ENCODE assay signal across 8 cellular contexts in genomic region chr17:47650525-47651522, GRCh38. TPM values are rescaled to one million over a fixed set of nuclear protein-coding genes. Genes with fewer than 3 reads are reported as not detected.
A peak's percentile ranks its signal among the peaks of the same experiment; 100 is the strongest.
DNase-seq lines count a peak whose midpoint lies in the region; ATAC-seq and TF ChIP-seq lines count a peak whose summit lies in the region.

No MANE protein-coding gene starts in this region.

- no peak for TF ChIP-seq CTCF in HL-60 (IDR thresholded peaks at IDR 0.05; ENCODE audit: insufficient read depth, low read length)
- no peak for TF ChIP-seq CTCF in lung (IDR thresholded peaks at IDR 0.05; ENCODE audit: control extremely low read depth, extremely low read depth)

- H3K4me1 ChIP-seq in BLaER1 treated with 17β-estradiol and CSF1 and Interleukin-3, amounts not matched to agents 10 nM and 100 nM: peaks cover 53 to 81% (median 74%) of the 10 kb centered on the region in 10 experiments
- H3K4me1 ChIP-seq in ectodermal cell (ENCODE audit: control insufficient read depth, insufficient read depth, low read length) (peaks cover 5% of the 10 kb centered on the region), lung (ENCODE audit: control insufficient read depth in 2 of 2, insufficient read depth in 2 of 2, low read length in 2 of 2) (peaks cover 0 to 1% of the 10 kb centered on the region in 2 donors)

- no peaks in the 10 kb centered on the region for H3K27me3 ChIP-seq in BLaER1 treated with 17β-estradiol and CSF1 and Interleukin-3, amounts not matched to agents 10 nM and 100 nM
- H3K27me3 ChIP-seq in HL-60 (ENCODE audit: insufficient read depth, poor library complexity, severe bottlenecking) (no peaks in the 10 kb centered on the region), ectodermal cell (ENCODE audit: control insufficient read depth, insufficient read depth, low read length, poor library complexity, severe bottlenecking) (no peaks in the 10 kb centered on the region), lung (ENCODE audit: control insufficient read depth, insufficient read depth) (no peaks in the 10 kb centered on the region)

- DNase-seq in HL-60 (ENCODE audit: low read depth in 1 of 2, low spot score in 1 of 2) (peak; percentile 92 to 97), NCI-H82 treated with DMSO at 0.1 percent for 48 hours (lab: John Stamatoyannopoulos, UW; ENCODE audit: unreplicated experiment) (peak; percentile 92), lung (ENCODE audit: low spot score) (peak; percentile 95)
- peak; percentile 95 for DNase-seq in activated CD8-positive, alpha-beta T cell treated with anti-CD3 and anti-CD28 coated beads, Interleukin-2, amount 10 ng/mL, durations not matched to agents 7 days and 5 days
- peak; percentile 80 to 86 (median 85) for DNase-seq in stimulated activated CD4-positive, alpha-beta T cell treated with anti-CD3 and anti-CD28 coated beads, TNF-alpha, amount 100 ng/mL, for 1 hour (ENCODE audit: low read depth in 3 of 3, low spot score in 1 of 3)

- peaks cover 43 to 52% (median 45%) of the 10 kb centered on the region in 11 experiments for H4K20me1 ChIP-seq in BLaER1 treated with 17β-estradiol and CSF1 and Interleukin-3, amounts not matched to agents 10 nM and 100 nM

- peak overlapping the region; percentile 97 for H3K4me3 Mint-ChIP-seq in activated CD8-positive, alpha-beta T cell treated with anti-CD3 and anti-CD28 coated beads, Interleukin-2, amount 10 ng/mL, durations not matched to agents 7 days and 5 days

- H3K27ac ChIP-seq in BLaER1 treated with 17β-estradiol and CSF1 and Interleukin-3, amounts not matched to agents 10 nM and 100 nM: peak overlapping the region; percentile 23 to 98 (median 92); a peak in 21 of 22 replicates
- H3K27ac ChIP-seq in HL-60 (replicated peaks) (peak overlapping the region; percentile 90), ectodermal cell (ENCODE audit: insufficient read depth, low read depth, low read length, poor library complexity, severe bottlenecking) (peak overlapping the region; percentile 62), lung (ENCODE audit: low read depth in 1 of 2, low read length in 1 of 2) (peak overlapping the region; percentile 62 to 88)

- peak overlapping the region; percentile 79 to 99 (median 90) for H3K4me2 ChIP-seq in BLaER1 treated with 17β-estradiol and CSF1 and Interleukin-3, amounts not matched to agents 10 nM and 100 nM

- peak; percentile 44 for ATAC-seq in GM19395 (IDR thresholded peaks at IDR 0.05; ENCODE audit: unreplicated experiment)
- ATAC-seq in activated CD8-positive, alpha-beta T cell treated with anti-CD3 and anti-CD28 coated beads, Interleukin-2, amount 10 ng/mL, durations not matched to agents 7 days and 5 days: peak; percentile 48
- peak; percentile 76 for ATAC-seq in lung (ENCODE audit: insufficient read depth, low FRiP score)

- H3K4me1 Mint-ChIP-seq in activated CD8-positive, alpha-beta T cell treated with anti-CD3 and anti-CD28 coated beads, Interleukin-2, amount 10 ng/mL, durations not matched to agents 7 days and 5 days (ENCODE audit: low read depth): peaks cover 56% of the 10 kb centered on the region

- H3K4me3 ChIP-seq in BLaER1 treated with 17β-estradiol and CSF1 and Interleukin-3, amounts not matched to agents 10 nM and 100 nM: peak overlapping the region; percentile 62 to 92 (median 78)
- H3K4me3 ChIP-seq in HL-60 (replicated peaks; ENCODE audit: insufficient read depth, low read length) (peak overlapping the region; percentile 77), ectodermal cell (ENCODE audit: insufficient read depth, low read depth, low read length) (peak overlapping the region; percentile 86), lung (peak overlapping the region; percentile 72)

- H3K9me3 Mint-ChIP-seq in activated CD8-positive, alpha-beta T cell treated with anti-CD3 and anti-CD28 coated beads, Interleukin-2, amount 10 ng/mL, durations not matched to agents 7 days and 5 days (ENCODE audit: insufficient read depth): no peaks in the 10 kb centered on the region

- H3K9ac ChIP-seq in BLaER1 treated with 17β-estradiol and CSF1 and Interleukin-3, amounts not matched to agents 10 nM and 100 nM: peak overlapping the region; percentile 79 to 96 (median 89)

- peak overlapping the region; percentile 77 for H3K27ac Mint-ChIP-seq in activated CD8-positive, alpha-beta T cell treated with anti-CD3 and anti-CD28 coated beads, Interleukin-2, amount 10 ng/mL, durations not matched to agents 7 days and 5 days

- H3K36me3 Mint-ChIP-seq in activated CD8-positive, alpha-beta T cell treated with anti-CD3 and anti-CD28 coated beads, Interleukin-2, amount 10 ng/mL, durations not matched to agents 7 days and 5 days (ENCODE audit: low read depth): peaks cover 59% of the 10 kb centered on the region

- CTCF ChIA-PET in activated CD8-positive, alpha-beta T cell treated with anti-CD3 and anti-CD28 coated beads, Interleukin-2, amount 10 ng/mL, durations not matched to agents 7 days and 5 days (lab: Charles Lee): interaction anchor here (0.7 to 8.7 kb wide), 8 partner anchors 8 to 291 kb away, joined by 3 to 95 read pairs (median 4); partner anchors contain the start of gene PNPO

- no peaks in the 10 kb centered on the region for H3K9me3 ChIP-seq in BLaER1 treated with 17β-estradiol and CSF1 and Interleukin-3, amounts not matched to agents 10 nM and 100 nM (replicated peaks in 1 of 11)
- H3K9me3 ChIP-seq in ectodermal cell (ENCODE audit: control insufficient read depth, low read length) (no peaks in the 10 kb centered on the region), lung (ENCODE audit: control insufficient read depth in 2 of 2, insufficient read depth in 1 of 2, low read length in 1 of 2) (no peaks in the 10 kb centered on the region)

- H3K27me3 Mint-ChIP-seq in activated CD8-positive, alpha-beta T cell treated with anti-CD3 and anti-CD28 coated beads, Interleukin-2, amount 10 ng/mL, durations not matched to agents 7 days and 5 days (ENCODE audit: low read depth): no peaks in the 10 kb centered on the region

- WGBS in ectodermal cell, 2 experiments: 0 to 1% methylated on average over 35 of the region's 39 CpGs
- WGBS in lung, 2 donors: 1 to 3% methylated on average over 15 to 38 of the region's 39 CpGs

- POLR2A ChIA-PET in activated CD8-positive, alpha-beta T cell treated with anti-CD3 and anti-CD28 coated beads, Interleukin-2, amount 10 ng/mL, durations not matched to agents 7 days and 5 days (lab: Charles Lee): interaction anchor here (0.7 to 4.4 kb wide), 4 partner anchors 8 to 37 kb away, joined by 3 to 29 read pairs (median 15); no protein-coding TSS in a partner anchor

- peaks cover 46 to 52% (median 50%) of the 10 kb centered on the region in 11 experiments for H3K36me3 ChIP-seq in BLaER1 treated with 17β-estradiol and CSF1 and Interleukin-3, amounts not matched to agents 10 nM and 100 nM
- peaks cover 40% of the 10 kb centered on the region for H3K36me3 ChIP-seq in ectodermal cell (ENCODE audit: control insufficient read depth, insufficient read depth, low read length)
- H3K36me3 ChIP-seq in lung (ENCODE audit: control insufficient read depth in 2 of 2, insufficient read depth in 2 of 2, low read length in 2 of 2): peaks cover 7 to 18% of the 10 kb centered on the region in 2 donors

RNA-seq across cellular contexts. Expression of gene KPNB1, which starts 1.1 kb away (rescaled TPM):
- 100 to 1,000 TPM; 413 to 427 TPM for total RNA-seq in activated CD8-positive, alpha-beta T cell treated with anti-CD3 and anti-CD28 coated beads, Interleukin-2, amount 10 ng/mL, durations not matched to agents 7 days and 5 days
- 428 TPM for polyA plus RNA-seq in ectodermal cell (2013, experiment 1 of 4)
- 448 TPM for polyA plus RNA-seq in ectodermal cell (2013, experiment 2 of 4)
- polyA plus RNA-seq in ectodermal cell (2013, experiment 3 of 4): 410 TPM
- polyA plus RNA-seq in ectodermal cell (2013, experiment 4 of 4): 387 TPM
- total RNA-seq in lung: 100 to 1,000 TPM; 205 to 258 TPM
- 100 to 1,000 TPM in 1 of 2 donors, 10 to 100 TPM in 1; 40.1 to 112 TPM for polyA plus RNA-seq in lung

RNA-seq across cellular contexts. Expression of gene TBKBP1, which starts 43.1 kb away (rescaled TPM):
- 1 to 10 TPM; 2.4 to 3.7 TPM for total RNA-seq in activated CD8-positive, alpha-beta T cell treated with anti-CD3 and anti-CD28 coated beads, Interleukin-2, amount 10 ng/mL, durations not matched to agents 7 days and 5 days
- polyA plus RNA-seq in ectodermal cell (2013, experiment 1 of 4): 25.7 TPM
- polyA plus RNA-seq in ectodermal cell (2013, experiment 2 of 4): 28.1 TPM
- polyA plus RNA-seq in ectodermal cell (2013, experiment 3 of 4): 20.0 TPM
- polyA plus RNA-seq in ectodermal cell (2013, experiment 4 of 4): 22.4 TPM
- 10 to 100 TPM in 1 of 2 donors, 1 to 10 TPM in 1; 9.0 to 12.1 TPM for total RNA-seq in lung
- 10 to 100 TPM; 12.2 to 14.0 TPM for polyA plus RNA-seq in lung

Comparison
In these comparisons a context has a peak if more than half of its experiments do, and no peak if none do; other contexts are left out.
1. Peak in every context shown above with its lines: DNase-seq, ATAC-seq, H3K4me3 ChIP-seq and H3K27ac ChIP-seq.